ENCODE assay signal across 9 cellular contexts in genomic region chr5:160649304-160649703, GRCh38.
DNase-seq lines count a peak whose midpoint lies in the region; ATAC-seq, FAIRE-seq and TF ChIP-seq lines count a peak whose summit lies in the region.
"Had no signal": no experiment of that assay in that cellular context is flagged by ENCODE, and none has a peak within 500 bp of the region (broad histone marks: within the 10 kb centered on the region; RNA-seq: fewer than 3 reads in every experiment).

No MANE protein-coding gene starts in this region.

- H3K36me3 Mint-ChIP-seq in activated CD4-positive, alpha-beta T cell treated with anti-CD3 and anti-CD28 coated beads for 36 hours (ENCODE audit: low read depth), result no peaks in the 10 kb centered on the region

- TF ChIP-seq EP300 in GM12878 (IDR thresholded peaks at IDR 0.05; ENCODE audit: borderline replicate concordance in 1 of 2, control insufficient read depth in 1 of 2, low read depth in 2 of 2, low read length in 2 of 2) (no peak), transverse colon (IDR thresholded peaks at IDR 0.05; ENCODE audit: low read depth) (no peak)

- TF ChIP-seq CTCF in GM12878 (IDR thresholded peaks at IDR 0.05 in 2 of 3, conservative IDR thresholded peaks at IDR 0.05 in 1 of 3; ENCODE audit: control insufficient read depth in 2 of 3, extremely low read depth in 1 of 3, insufficient read depth in 1 of 3, low read depth in 3 of 3, low read length in 3 of 3) (peak; percentile 36 to 45 (median 39); a peak in 4 of 6 replicates), transverse colon (IDR thresholded peaks at IDR 0.05) (peak; percentile 15 to 48 (median 33)), heart right ventricle (IDR thresholded peaks at IDR 0.05) (peak in 2 of 9 donors; percentile 10 to 22)

- in situ Hi-C loops in GM12878 (cut with MboI), result no loop called here
- in situ Hi-C loops in transverse colon (cut with MboI; ENCODE audit: low pct_ligation_motif_present in 1 of 4, low pct_unique_long_range_greater_than_20kb in 1 of 4, low sequenced_read_pairs in 3 of 4), result no loop called here

- TF ChIP-seq POLR2A in GM12878 (IDR thresholded peaks at IDR 0.05; ENCODE audit: low read depth, low read length) (no peak), transverse colon (IDR thresholded peaks at IDR 0.05) (no peak)

- no peak overlapping the region for H3K4me3 ChIP-seq in GM12878
- H3K4me3 ChIP-seq in transverse colon, result no peak overlapping the region
- H3K4me3 ChIP-seq in heart right ventricle, result no peak overlapping the region
- H3K4me3 ChIP-seq in effector memory CD4-positive, alpha-beta T cell (ENCODE audit: insufficient read depth, low read depth, low read length, poor library complexity, severe bottlenecking), result no peak overlapping the region
- H3K4me3 ChIP-seq: BLaER1 had no signal

- no peaks in the 10 kb centered on the region for H3K4me1 Mint-ChIP-seq in activated CD4-positive, alpha-beta T cell treated with anti-CD3 and anti-CD28 coated beads for 36 hours

- H3K9me3 ChIP-seq in GM12878 (replicated peaks; ENCODE audit: control insufficient read depth, insufficient read depth, low read length) (no peaks in the 10 kb centered on the region), transverse colon (no peaks in the 10 kb centered on the region), heart right ventricle (no peaks in the 10 kb centered on the region)
- no peaks in the 10 kb centered on the region for H3K9me3 ChIP-seq in effector memory CD4-positive, alpha-beta T cell (ENCODE audit: control insufficient read depth, low read length)
- H3K9me3 ChIP-seq: BLaER1 had no signal

- RAD21 ChIA-PET in GM12878 (lab: Charles Lee; ENCODE audit: unreplicated experiment), result interaction anchor here (1.2 kb wide), 1 partner anchor 950 kb away, joined by 3 read pairs; no protein-coding TSS in a partner anchor

- no peak for FAIRE-seq in GM12878 (lab: Jason Lieb, UNC)

- POLR2A ChIA-PET in activated CD4-positive, alpha-beta T cell treated with anti-CD3 and anti-CD28 coated beads for 36 hours (lab: Charles Lee), result no interaction called here
- POLR2A ChIA-PET in GM12878 (lab: Charles Lee), result no interaction called here

- H3K9me3 Mint-ChIP-seq in activated CD4-positive, alpha-beta T cell treated with anti-CD3 and anti-CD28 coated beads for 36 hours (ENCODE audit: low read depth), result no peaks in the 10 kb centered on the region

- H3K79me2 ChIP-seq in GM12878 (ENCODE audit: control insufficient read depth, insufficient read depth, low read length), result no peaks in the 10 kb centered on the region

- CTCF ChIA-PET in activated CD4-positive, alpha-beta T cell treated with anti-CD3 and anti-CD28 coated beads for 36 hours (lab: Charles Lee), result interaction anchor here (0.7 to 1.0 kb wide), 2 partner anchors 46 to 141 kb away, joined by 3 to 4 read pairs; no protein-coding TSS in a partner anchor
- CTCF ChIA-PET in GM12878 (lab: Yijun Ruan, JAX), result interaction anchor here (0.7 to 3.5 kb wide), 5 partner anchors 138 to 470 kb away, joined by 3 to 23 read pairs (median 9); no protein-coding TSS in a partner anchor

- no TSS peak for BruUV-seq in GM12878 (replicated peaks; lab: Mats Ljungman, UMichigan)

- H3K27me3 Mint-ChIP-seq in activated CD4-positive, alpha-beta T cell treated with anti-CD3 and anti-CD28 coated beads for 36 hours, result no peaks in the 10 kb centered on the region

- ATAC-seq in activated CD4-positive, alpha-beta T cell treated with anti-CD3 and anti-CD28 coated beads for 36 hours, result peak; percentile 58
- peak; percentile 65 for ATAC-seq in HG03457 (IDR thresholded peaks at IDR 0.05; ENCODE audit: unreplicated experiment)
- ATAC-seq in GM12878, result peak; percentile 84
- no peak for ATAC-seq in heart right ventricle

- no peak overlapping the region for H3K27ac Mint-ChIP-seq in activated CD4-positive, alpha-beta T cell treated with anti-CD3 and anti-CD28 coated beads for 36 hours

- H3K4me3 Mint-ChIP-seq in activated CD4-positive, alpha-beta T cell treated with anti-CD3 and anti-CD28 coated beads for 36 hours, result no peak overlapping the region

- H3K4me2 ChIP-seq in GM12878 (ENCODE audit: control insufficient read depth, insufficient read depth), result no peak overlapping the region
- H3K4me2 ChIP-seq: BLaER1 had no signal

- H4K20me1 ChIP-seq in GM12878 (ENCODE audit: control insufficient read depth, insufficient read depth), result no peaks in the 10 kb centered on the region
- H4K20me1 ChIP-seq: BLaER1 had no signal

- no peak overlapping the region for H3K9ac ChIP-seq in GM12878 (ENCODE audit: control insufficient read depth, insufficient read depth, low read length)
- H3K9ac ChIP-seq: BLaER1 had no signal

- SMC1A ChIA-PET in GM12878 (lab: Charles Lee; ENCODE audit: uncharacterized antibody, unreplicated experiment), result interaction anchor here (1.7 to 3.2 kb wide), 2 partner anchors 210 to 302 kb away, joined by 4 to 19 read pairs; no protein-coding TSS in a partner anchor

- H3K36me3 ChIP-seq in GM12878 (ENCODE audit: control insufficient read depth in 2 of 2, insufficient read depth in 2 of 2, low read length in 1 of 2), result no peaks in the 10 kb centered on the region
- no peaks in the 10 kb centered on the region for H3K36me3 ChIP-seq in transverse colon
- no peaks in the 10 kb centered on the region for H3K36me3 ChIP-seq in heart right ventricle
- no peaks in the 10 kb centered on the region for H3K36me3 ChIP-seq in effector memory CD4-positive, alpha-beta T cell (ENCODE audit: control insufficient read depth, insufficient read depth, low read length)
- H3K36me3 ChIP-seq: BLaER1 had no signal

- no peak overlapping the region for H2AFZ ChIP-seq in GM12878 (ENCODE audit: control insufficient read depth, low read depth, low read length)

- DNase-seq in activated CD4-positive, alpha-beta T cell treated with anti-CD3 and anti-CD28 coated beads for 36 hours, result peak; percentile 15
- DNase-seq in activated CD4-positive, alpha-beta T cell treated with anti-CD3 and anti-CD28 coated beads for 4 hours, result no peak
- no peak for DNase-seq in GM12878 (ENCODE audit: low read depth, low spot score)
- DNase-seq in transverse colon, result peak; percentile 35
- no peak for DNase-seq in heart right ventricle
- DNase-seq in germinal center (ENCODE audit: low spot score), result no peak
- no peak for DNase-seq in effector memory CD4-positive, alpha-beta T cell

- H3K27me3 ChIP-seq in GM12878 (replicated peaks in 1 of 2; ENCODE audit: control insufficient read depth in 2 of 2, insufficient read depth in 2 of 2, low read length in 1 of 2), result no peaks in the 10 kb centered on the region
- H3K27me3 ChIP-seq in transverse colon, result no peaks in the 10 kb centered on the region
- H3K27me3 ChIP-seq in heart right ventricle, result no peaks in the 10 kb centered on the region
- H3K27me3 ChIP-seq in effector memory CD4-positive, alpha-beta T cell (replicated peaks; ENCODE audit: control insufficient read depth, insufficient read depth, low read length, poor library complexity, severe bottlenecking), result no peaks in the 10 kb centered on the region
- H3K27me3 ChIP-seq: BLaER1 had no signal

- peak; percentile 45 for TF ChIP-seq RAD21 in GM12878 (IDR thresholded peaks at IDR 0.05; ENCODE audit: insufficient read depth, low read depth, low read length)

- intact Hi-C loops in activated CD4-positive, alpha-beta T cell treated with anti-CD3 and anti-CD28 coated beads for 36 hours (cut with DNase I, micrococcal nuclease), result no loop called here
- intact Hi-C loops in GM12878 (cut with micrococcal nuclease; ENCODE audit: unreplicated experiment) (loop anchor here (10.0 kb wide), 2 partner anchors 145 to 215 kb away; no protein-coding TSS in a partner anchor), transverse colon (cut with DNase I; ENCODE audit: low total_unique reads) (no loop called here), heart right ventricle (cut with DNase I) (no loop called here)

- H3K27ac ChIP-seq in GM12878 (ENCODE audit: control insufficient read depth, insufficient read depth), result no peak overlapping the region
- H3K27ac ChIP-seq in transverse colon, result no peak overlapping the region
- H3K27ac ChIP-seq in heart right ventricle, result no peak overlapping the region
- no peak overlapping the region for H3K27ac ChIP-seq in effector memory CD4-positive, alpha-beta T cell (ENCODE audit: insufficient read depth, low read length, poor library complexity, severe bottlenecking)
- H3K27ac ChIP-seq: BLaER1 had no signal

- H3K4me1 ChIP-seq in GM12878 (ENCODE audit: control insufficient read depth, insufficient read depth, low read length) (no peaks in the 10 kb centered on the region), transverse colon (peaks cover 0 to 3% (median 0%) of the 10 kb centered on the region in 4 donors), heart right ventricle (no peaks in the 10 kb centered on the region)
- no peaks in the 10 kb centered on the region for H3K4me1 ChIP-seq in effector memory CD4-positive, alpha-beta T cell (ENCODE audit: control insufficient read depth, insufficient read depth, low read length, poor library complexity, severe bottlenecking)
- H3K4me1 ChIP-seq: BLaER1 had no signal

TF ChIP-seq in GM12878, 131 proteins besides CTCF, POLR2A, EP300 and RAD21:
- TF ChIP-seq SMC3 (IDR thresholded peaks at IDR 0.05; ENCODE audit: borderline replicate concordance, low read length) (peak; percentile 46; the same call in 1 of the 2 replicates), MEF2B (IDR thresholded peaks at IDR 0.05; ENCODE audit: partially characterized antibody, poor library complexity, severe bottlenecking) (no peak), EED (IDR thresholded peaks at IDR 0.05; ENCODE audit: low read depth) (no peak), ELK1 (IDR thresholded peaks at IDR 0.05; ENCODE audit: low read depth, low read length) (no peak), YY1 (IDR thresholded peaks at IDR 0.05; ENCODE audit: low read depth, low read length) (no peak), ZNF274 (IDR thresholded peaks at IDR 0.05; ENCODE audit: insufficient read depth, insufficient read length) (no peak)

Comparison
In these comparisons a context has a peak if more than half of its experiments do, and no peak if none do; other contexts are left out.
1. DNase-seq: peak in activated CD4-positive, alpha-beta T cell treated with anti-CD3 and anti-CD28 coated beads for 36 hours (single experiment) and transverse colon (single experiment); none in activated CD4-positive, alpha-beta T cell treated with anti-CD3 and anti-CD28 coated beads for 4 hours (0 of 2), GM12878 (single experiment), heart right ventricle (0 of 2), germinal center (single experiment) and effector memory CD4-positive, alpha-beta T cell (0 of 3).
2. ATAC-seq: peak in activated CD4-positive, alpha-beta T cell treated with anti-CD3 and anti-CD28 coated beads for 36 hours (single experiment), HG03457 (single experiment) and GM12878 (single experiment); none in heart right ventricle (0 of 8).